In genomic region chr10:2791774-2792443, GRCh38 we compare ENCODE assay signal across 14 cellular contexts.
A peak's percentile ranks its signal among the peaks of the same experiment; 100 is the strongest.
DNase-seq lines count a peak whose midpoint lies in the region; ATAC-seq, FAIRE-seq and TF ChIP-seq lines count a peak whose summit lies in the region.
"Had no signal": no experiment of that assay in that cellular context is flagged by ENCODE, and none has a peak within 500 bp of the region (broad histone marks: within the 10 kb centered on the region; RNA-seq: fewer than 3 reads in every experiment).

No MANE protein-coding gene starts in this region.

- in situ Hi-C loops in GM12878 (cut with MboI), result no loop called here

- no peak overlapping the region for H3K9ac ChIP-seq in GM12878 (ENCODE audit: control insufficient read depth, insufficient read depth, low read length)

- SMC1A ChIA-PET in GM12878 (lab: Charles Lee; ENCODE audit: uncharacterized antibody, unreplicated experiment), result interaction anchor here (0.7 to 1.9 kb wide), 2 partner anchors 11 to 152 kb away, joined by 3 to 8 read pairs; no protein-coding TSS in a partner anchor

- CTCF ChIA-PET in GM12878 (lab: Yijun Ruan, JAX), result interaction anchor here (0.8 kb wide), 1 partner anchor 156 kb away, joined by 3 read pairs; no protein-coding TSS in a partner anchor

- H2AFZ ChIP-seq in GM12878 (ENCODE audit: control insufficient read depth, low read depth, low read length), result no peak overlapping the region

- no peak overlapping the region for H3K27ac ChIP-seq in GM12878 (ENCODE audit: control insufficient read depth, insufficient read depth)
- H3K27ac ChIP-seq: SK-N-MC had no signal

- no peak overlapping the region for H3K4me2 ChIP-seq in GM12878 (ENCODE audit: control insufficient read depth, insufficient read depth)

- no TSS peak for BruUV-seq in GM12878 (replicated peaks; lab: Mats Ljungman, UMichigan)

- no peak for TF ChIP-seq RAD21 in GM12878 (IDR thresholded peaks at IDR 0.05; ENCODE audit: insufficient read depth, low read depth, low read length)

- TF ChIP-seq CTCF in GM12878 (IDR thresholded peaks at IDR 0.05 in 2 of 3, conservative IDR thresholded peaks at IDR 0.05 in 1 of 3; ENCODE audit: control insufficient read depth in 2 of 3, extremely low read depth in 1 of 3, insufficient read depth in 1 of 3, low read depth in 3 of 3, low read length in 3 of 3), result no peak

- intact Hi-C loops in GM12878 (cut with micrococcal nuclease; ENCODE audit: unreplicated experiment), result loop anchor here (2.0 kb wide), 1 partner anchor 33 kb away; no protein-coding TSS in a partner anchor

- POLR2A ChIA-PET in GM12878 (lab: Charles Lee), result no interaction called here

- TF ChIP-seq POLR2A in GM12878 (IDR thresholded peaks at IDR 0.05; ENCODE audit: low read depth, low read length), result no peak

- ATAC-seq in activated CD4-positive, CD25-positive, alpha-beta regulatory T cell treated with anti-CD3 and anti-CD28 coated beads, Interleukin-2, amount 50 U/mL, for 24 hours, result peak; percentile 55 to 60
- peak; percentile 70 for ATAC-seq in GM21367 (IDR thresholded peaks at IDR 0.05; ENCODE audit: unreplicated experiment)
- peak; percentile 77 for ATAC-seq in HG03159 (IDR thresholded peaks at IDR 0.05; ENCODE audit: unreplicated experiment)
- peak; percentile 98 for ATAC-seq in GM12878

- H3K79me2 ChIP-seq in GM12878 (ENCODE audit: control insufficient read depth, insufficient read depth, low read length), result no peaks in the 10 kb centered on the region

- no peak overlapping the region for H3K4me3 ChIP-seq in GM12878
- H3K4me3 ChIP-seq: SK-N-MC had no signal

- no peaks in the 10 kb centered on the region for H3K9me3 ChIP-seq in GM12878 (replicated peaks; ENCODE audit: control insufficient read depth, insufficient read depth, low read length)

- no peaks in the 10 kb centered on the region for H4K20me1 ChIP-seq in GM12878 (ENCODE audit: control insufficient read depth, insufficient read depth)

- DNase-seq in activated CD4-positive, CD25-positive, alpha-beta regulatory T cell (lab: John Stamatoyannopoulos, UW), result no peak
- peak; percentile 87 for DNase-seq in GM12878 (ENCODE audit: low read depth, low spot score)
- DNase-seq in DMS114 treated with DMSO at 0.1 percent for 48 hours (lab: John Stamatoyannopoulos, UW; ENCODE audit: unreplicated experiment), result no peak
- no peak for DNase-seq in NCI-H1092 treated with DMSO at 0.1 percent for 48 hours (lab: John Stamatoyannopoulos, UW)
- no peak for DNase-seq in dermis blood vessel endothelial cell
- DNase-seq: DMS79, hypothalamus, NCI-H69, trophoblast cell had no signal

- peak; percentile 85 to 88; a peak in 2 of 4 replicates for TF ChIP-seq EP300 in GM12878 (IDR thresholded peaks at IDR 0.05; ENCODE audit: borderline replicate concordance in 1 of 2, control insufficient read depth in 1 of 2, low read depth in 2 of 2, low read length in 2 of 2)

- RAD21 ChIA-PET in GM12878 (lab: Charles Lee; ENCODE audit: unreplicated experiment), result no interaction called here

- no peak for FAIRE-seq in GM12878 (lab: Jason Lieb, UNC)
- FAIRE-seq: astrocyte had no signal

- no peaks in the 10 kb centered on the region for H3K27me3 ChIP-seq in GM12878 (replicated peaks in 1 of 2; ENCODE audit: control insufficient read depth in 2 of 2, insufficient read depth in 2 of 2, low read length in 1 of 2)

- H3K36me3 ChIP-seq in GM12878 (ENCODE audit: control insufficient read depth in 2 of 2, insufficient read depth in 2 of 2, low read length in 1 of 2), result no peaks in the 10 kb centered on the region

- 30% methylated on average over 3 of the region's 3 CpGs for WGBS in GM12878 (ENCODE audit: insufficient coverage, insufficient replicate concordance, low lambda C conversion rate, missing lambda C conversion rate)

- H3K4me1 ChIP-seq in GM12878 (ENCODE audit: control insufficient read depth, insufficient read depth, low read length), result no peaks in the 10 kb centered on the region

TF ChIP-seq in GM12878, 131 proteins besides CTCF, POLR2A, EP300 and RAD21 (continues in another document):
- TF ChIP-seq RB1 (IDR thresholded peaks at IDR 0.05; ENCODE audit: borderline replicate concordance) (no peak), EED (IDR thresholded peaks at IDR 0.05; ENCODE audit: low read depth) (no peak), FOXM1 (IDR thresholded peaks at IDR 0.05; ENCODE audit: low read depth, low read length) (no peak), POU2F2 (IDR thresholded peaks at IDR 0.05; ENCODE audit: borderline replicate concordance, low read depth, low read length) (0 out of 3 replicates have a peak, but pooled peaks have one; percentile 44), RFX5 (IDR thresholded peaks at IDR 0.05; ENCODE audit: low read depth, low read length) (no peak), DPF2 (IDR thresholded peaks at IDR 0.05) (peak; percentile 86), EGR1 (IDR thresholded peaks at IDR 0.05; ENCODE audit: borderline replicate concordance in 1 of 2, low read depth in 2 of 2, low read length in 2 of 2) (no peak), PBX3 (IDR thresholded peaks at IDR 0.05; ENCODE audit: insufficient replicate concordance, low read depth, low read length) (no peak), CBFB (IDR thresholded peaks at IDR 0.05; ENCODE audit: low read depth) (no peak), STAT3 (IDR thresholded peaks at IDR 0.05; ENCODE audit: low read depth, low read length) (no peak), BCLAF1 (IDR thresholded peaks at IDR 0.05) (no peak), HDAC6 (IDR thresholded peaks at IDR 0.05; ENCODE audit: unreplicated experiment) (no peak), MEF2A (IDR thresholded peaks at IDR 0.05; ENCODE audit: insufficient read depth, low read depth, low read length) (no peak), ATF7 (IDR thresholded peaks at IDR 0.05; ENCODE audit: low read depth) (peak; percentile 74), HDAC2 (IDR thresholded peaks at IDR 0.05) (no peak), TCF7 (IDR thresholded peaks at IDR 0.05; ENCODE audit: borderline replicate concordance) (no peak), KLF5 (IDR thresholded peaks at IDR 0.05; ENCODE audit: partially characterized antibody) (no peak), JUNB (IDR thresholded peaks at IDR 0.05) (no peak), SREBF1 (IDR thresholded peaks at IDR 0.05; ENCODE audit: low read length) (no peak), KAT2A (conservative IDR thresholded peaks at IDR 0.05; ENCODE audit: control insufficient read depth, low read depth, low read length) (no peak), RAD51 (IDR thresholded peaks at IDR 0.05) (no peak), NRF1 (conservative IDR thresholded peaks at IDR 0.05; ENCODE audit: low read depth, low read length) (no peak), SREBF2 (IDR thresholded peaks at IDR 0.05; ENCODE audit: low read length) (no peak), MTA2 (IDR thresholded peaks at IDR 0.05; ENCODE audit: low read depth) (peak; percentile 99), MYC (IDR thresholded peaks at IDR 0.05; ENCODE audit: insufficient read depth, insufficient read length, insufficient replicate concordance, low read length, severe bottlenecking) (no peak), SMARCA5 (IDR thresholded peaks at IDR 0.05) (no peak), BRCA1 (IDR thresholded peaks at IDR 0.05; ENCODE audit: low read depth, low read length) (no peak), BHLHE40 (IDR thresholded peaks at IDR 0.05; ENCODE audit: borderline replicate concordance in 1 of 2, low read depth in 2 of 2, low read length in 1 of 2) (peak; percentile 85 to 86), YBX1 (IDR thresholded peaks at IDR 0.05) (no peak), BMI1 (IDR thresholded peaks at IDR 0.05; ENCODE audit: borderline replicate concordance) (peak; percentile 64), NBN (IDR thresholded peaks at IDR 0.05) (0 out of 2 replicates have a peak, but pooled peaks have one; percentile 56)
